13 cellular contexts compared by ENCODE assay signal in genomic region chr12:113227169-113227568, GRCh38. TPM values are rescaled to one million over a fixed set of nuclear protein-coding genes. Genes with fewer than 3 reads are reported as not detected.
DNase-seq lines count a peak whose midpoint lies in the region; ATAC-seq and TF ChIP-seq lines count a peak whose summit lies in the region.
"Had no signal": no experiment of that assay in that cellular context is flagged by ENCODE, and none has a peak within 500 bp of the region (broad histone marks: within the 10 kb centered on the region; RNA-seq: fewer than 3 reads in every experiment).

No MANE protein-coding gene starts in this region.

- no peak for TF ChIP-seq CTCF in ascending aorta (IDR thresholded peaks at IDR 0.05)
- no peak for TF ChIP-seq CTCF in testis (IDR thresholded peaks at IDR 0.05)

- peaks cover 17 to 37% of the 10 kb centered on the region in 2 donors for H3K36me3 ChIP-seq in ascending aorta
- H3K36me3 ChIP-seq in testis (ENCODE audit: low read depth, missing control alignments) = no peaks in the 10 kb centered on the region

- H3K9me3 ChIP-seq in ascending aorta (no peaks in the 10 kb centered on the region), right cardiac atrium (ENCODE audit: control insufficient read depth, low read length) (no peaks in the 10 kb centered on the region), testis (no peaks in the 10 kb centered on the region)
- H3K9me3 ChIP-seq: SJSA1, upper lobe of right lung had no signal

- WGBS in right cardiac atrium = 55% methylated on average over 8 of the region's 8 CpGs
- whole genome bisulfite sequencing in testis, 2 donors = 51 to 60% methylated on average over 8 of the region's 8 CpGs

- peaks cover 51 to 69% of the 10 kb centered on the region in 2 donors for H3K4me1 ChIP-seq in ascending aorta
- peaks cover 31% of the 10 kb centered on the region for H3K4me1 ChIP-seq in right cardiac atrium (ENCODE audit: control insufficient read depth, insufficient read depth, low read length)
- peaks cover 56% of the 10 kb centered on the region for H3K4me1 ChIP-seq in testis

- DNase-seq in NOMO-1 treated with DMSO at 0.1 percent for 48 hours (lab: John Stamatoyannopoulos, UW; ENCODE audit: unreplicated experiment) (peak; percentile 12), NOMO-1 treated with dmso at 0.1 percent for 144 hours (lab: John Stamatoyannopoulos, UW; ENCODE audit: unreplicated experiment) (no peak), ascending aorta (ENCODE audit: low spot score in 2 of 2) (peak in 1 of 2 donors; percentile 85), right cardiac atrium (peak in 2 of 3 donors; percentile 35 to 66), testis (no peak), DMS79 (lab: John Stamatoyannopoulos, UW) (no peak), NCI-H187 (lab: John Stamatoyannopoulos, UW) (no peak)
- DNase-seq: 8988T, NCI-H1436 treated with DMSO at 0.1 percent for 48 hours, upper lobe of right lung, WERI-Rb-1 had no signal

- ATAC-seq in right cardiac atrium = peak in 1 of 2 donors; percentile 35
- no peak for ATAC-seq in GM21423 (IDR thresholded peaks at IDR 0.05; ENCODE audit: unreplicated experiment)
- ATAC-seq: upper lobe of right lung had no signal

- intact Hi-C loops in ascending aorta (cut with DNase I) (no loop called here), right cardiac atrium (cut with DNase I) (no loop called here), testis (cut with DNase I; ENCODE audit: low total_unique reads) (no loop called here)

- H3K4me3 ChIP-seq in ascending aorta = peak overlapping the region in 1 of 2 donors; percentile 26
- no peak overlapping the region for H3K4me3 ChIP-seq in right cardiac atrium (ENCODE audit: low read length)
- H3K4me3 ChIP-seq in testis = no peak overlapping the region
- H3K4me3 ChIP-seq: SJSA1, upper lobe of right lung had no signal

- H3K27me3 ChIP-seq in ascending aorta = no peaks in the 10 kb centered on the region
- no peaks in the 10 kb centered on the region for H3K27me3 ChIP-seq in right cardiac atrium (ENCODE audit: control insufficient read depth, insufficient read depth)
- H3K27me3 ChIP-seq in testis = no peaks in the 10 kb centered on the region
- H3K27me3 ChIP-seq: SJSA1, upper lobe of right lung had no signal

- no peak for TF ChIP-seq POLR2A in testis (IDR thresholded peaks at IDR 0.05)

- peak overlapping the region; percentile 94 to 95 for H3K27ac ChIP-seq in ascending aorta
- H3K27ac ChIP-seq in right cardiac atrium (ENCODE audit: low read length) = peak overlapping the region; percentile 99
- H3K27ac ChIP-seq in testis = peak overlapping the region; percentile 22 to 80
- H3K27ac ChIP-seq: SJSA1, upper lobe of right lung, WERI-Rb-1 had no signal

RNA-seq across cellular contexts. Expression of gene TPCN1, which starts 5.9 kb away (rescaled TPM):
- total RNA-seq in ascending aorta (56.3 TPM), right cardiac atrium (10 to 100 TPM; 73.8 to 96.1 (median 76.6) TPM), testis (10 to 100 TPM; 48.7 to 73.0 TPM)
- polyA plus RNA-seq in right cardiac atrium (43.1 TPM), testis (ENCODE audit: insufficient read depth, low read depth, low replicate concordance) (33.4 TPM)

RNA-seq across cellular contexts. Expression of gene RITA1, which starts 41.6 kb away (rescaled TPM):
- total RNA-seq in ascending aorta = 48.4 TPM
- total RNA-seq in right cardiac atrium = 10 to 100 TPM; 10.1 to 15.5 (median 14.2) TPM
- 11.6 TPM for polyA plus RNA-seq in right cardiac atrium
- total RNA-seq in testis = 10 to 100 TPM; 20.9 to 22.1 TPM
- polyA plus RNA-seq in testis (ENCODE audit: insufficient read depth, low read depth, low replicate concordance) = 14.3 TPM

RNA-seq across cellular contexts. Expression of gene DDX54, which starts 41.9 kb away (rescaled TPM):
- total RNA-seq in ascending aorta (97.0 TPM), right cardiac atrium (10 to 100 TPM; 27.5 to 36.1 (median 31.3) TPM), testis (10 to 100 TPM; 62.4 to 63.6 TPM)
- polyA plus RNA-seq in right cardiac atrium (17.2 TPM), testis (ENCODE audit: insufficient read depth, low read depth, low replicate concordance) (40.3 TPM)

Comparison
In these comparisons a context has a peak if more than half of its experiments do, and no peak if none do; other contexts are left out.
1. DNase-seq: peak in NOMO-1 treated with DMSO at 0.1 percent for 48 hours (single experiment) and right cardiac atrium (2 of 3); none in NOMO-1 treated with dmso at 0.1 percent for 144 hours (single experiment), testis (single experiment), DMS79 (single experiment) and NCI-H187 (0 of 2).
2. Peak in every context shown above with its lines, with median percentiles within 50 percentile points of each other: H3K27ac ChIP-seq.